In genomic region chr12:117441751-117442150, GRCh38 we compare ENCODE assay signal across 1 cellular context.
TF ChIP-seq lines count a peak whose summit lies in the region.

No MANE protein-coding gene starts in this region.

TF ChIP-seq in SK-N-SH treated with all-trans-retinoic acid at 6 μM for 48 hours, 23 proteins besides CTCF, POLR2A, EP300 and RAD21 (continued from another document):
- TF ChIP-seq PATZ1 (CRISPR knock-in tag; IDR thresholded peaks at IDR 0.05; ENCODE audit: borderline replicate concordance) (no peak), ARNTL (CRISPR knock-in tag; IDR thresholded peaks at IDR 0.05; ENCODE audit: borderline replicate concordance, low read depth) (no peak), ESRRG (CRISPR knock-in tag; IDR thresholded peaks at IDR 0.05) (no peak), CSDC2 (CRISPR knock-in tag; IDR thresholded peaks at IDR 0.05) (no peak), ZC3H10 (CRISPR knock-in tag; IDR thresholded peaks at IDR 0.05) (no peak), ZFP30 (CRISPR knock-in tag; IDR thresholded peaks at IDR 0.05) (no peak), ZNF8 (CRISPR knock-in tag; IDR thresholded peaks at IDR 0.05) (no peak), CREB5 (CRISPR knock-in tag; IDR thresholded peaks at IDR 0.05; ENCODE audit: low read depth) (no peak), ZFP3 (CRISPR knock-in tag; IDR thresholded peaks at IDR 0.05) (no peak)
